8 cellular contexts compared by ENCODE assay signal in genomic region chr11:4094348-4095291, GRCh38. TPM values are rescaled to one million over a fixed set of nuclear protein-coding genes. Genes with fewer than 3 reads are reported as not detected.
DNase-seq lines count a peak whose midpoint lies in the region; ATAC-seq, FAIRE-seq and TF ChIP-seq lines count a peak whose summit lies in the region.

Gene RRM1, plus strand, starts transcription at chr11:4094799. Its CDS starts 214 bp downstream, at chr11:4095013.

- peak within 1 kb of the TSS; percentile 66 for H3K9ac ChIP-seq in rectal smooth muscle tissue (ENCODE audit: low read length)

- no peak for TF ChIP-seq CTCF in astrocyte of the cerebellum (IDR thresholded peaks at IDR 0.05; ENCODE audit: low read depth, low read length, missing control alignments)

- intact Hi-C loops in aorta (cut with DNase I): no loop called here

- peak; percentile 93 for FAIRE-seq in GM18507 (lab: Jason Lieb, UNC)

- WGBS in aorta, 2 donors: 0% methylated on average over 67 to 74 of the region's 74 CpGs

- peaks cover 8% of the 10 kb centered on the region for H3K4me1 ChIP-seq in rectal smooth muscle tissue (ENCODE audit: control insufficient read depth, insufficient read depth, low read length)
- H3K4me1 ChIP-seq in aorta (ENCODE audit: control insufficient read depth in 1 of 2, insufficient read depth in 2 of 2, low read length in 2 of 2): no peaks in the 10 kb centered on the region

- DNase-seq in GM18507 (ENCODE audit: extremely low spot score, insufficient read length, low read depth) (peak; percentile 87), NCI-H2029 treated with DMSO at 0.1 percent for 48 hours (lab: John Stamatoyannopoulos, UW) (peak; percentile 87), T-helper 9 cell (peak; percentile 89), astrocyte of the cerebellum (ENCODE audit: low read depth) (peak; percentile 92), hepatic stellate cell (ENCODE audit: low spot score) (peak; percentile 94), aorta (peak; percentile 96 to 98)

- in situ Hi-C loops in astrocyte of the cerebellum (cut with HindIII; ENCODE audit: low sequenced_read_pairs): no loop called here

- peaks cover 2% of the 10 kb centered on the region for H3K36me3 ChIP-seq in rectal smooth muscle tissue (ENCODE audit: control insufficient read depth, insufficient read depth, low read length)
- no peaks in the 10 kb centered on the region for H3K36me3 ChIP-seq in aorta (ENCODE audit: control insufficient read depth in 1 of 2, insufficient read depth in 2 of 2, low read length in 1 of 2)

- no peaks in the 10 kb centered on the region for H3K9me3 ChIP-seq in aorta (ENCODE audit: control insufficient read depth, low read length)

- ATAC-seq in HG02981 (IDR thresholded peaks at IDR 0.05; ENCODE audit: unreplicated experiment): peak; percentile 96
- ATAC-seq in aorta (ENCODE audit: low FRiP score): peak; percentile 98

- H3K27ac ChIP-seq in rectal smooth muscle tissue (ENCODE audit: low read depth, low read length) (peak within 1 kb of the TSS; percentile 86), aorta (ENCODE audit: low read depth in 1 of 2, low read length in 2 of 2) (peak within 1 kb of the TSS; percentile 28 to 85)

- peak within 1 kb of the TSS; percentile 90 for H3K4me3 ChIP-seq in astrocyte of the cerebellum (ENCODE audit: low read depth, low read length)
- H3K4me3 ChIP-seq in rectal smooth muscle tissue (ENCODE audit: low read length): peak within 1 kb of the TSS; percentile 85
- H3K4me3 ChIP-seq in aorta (ENCODE audit: low read length in 2 of 2): peak within 1 kb of the TSS; percentile 85 to 90

- H3K27me3 ChIP-seq in rectal smooth muscle tissue (ENCODE audit: control insufficient read depth, insufficient read depth, low read length) (no peaks in the 10 kb centered on the region), aorta (ENCODE audit: control insufficient read depth in 1 of 2, insufficient read depth in 2 of 2, low read length in 1 of 2) (no peaks in the 10 kb centered on the region)

RNA-seq across cellular contexts. Expression of gene RRM1, which starts in this region (rescaled TPM):
- total RNA-seq in aorta: 10 to 100 TPM; 22.5 to 33.5 TPM
- polyA plus RNA-seq in aorta: 10 to 100 TPM; 17.0 to 20.9 TPM

Comparison
In these comparisons a context has a peak if more than half of its experiments do, and no peak if none do; other contexts are left out.
1. Peak in every context shown above with its lines: DNase-seq, ATAC-seq, H3K4me3 ChIP-seq and H3K27ac ChIP-seq.